In genomic region chr7:74656911-74657691, GRCh38 we compare ENCODE assay signal across 8 cellular contexts. TPM values are rescaled to one million over a fixed set of nuclear protein-coding genes. Genes with fewer than 3 reads are reported as not detected.
A peak's percentile ranks its signal among the peaks of the same experiment; 100 is the strongest.
DNase-seq lines count a peak whose midpoint lies in the region; ATAC-seq and TF ChIP-seq lines count a peak whose summit lies in the region.

No MANE protein-coding gene starts in this region.

- H3K36me3 Mint-ChIP-seq in GM23338 (ENCODE audit: low read depth), result peaks cover 30% of the 10 kb centered on the region
- H3K36me3 Mint-ChIP-seq in activated T-helper 17 cell treated with anti-CD3 and anti-CD28 coated beads, Interleukin-2, amount 50 U/mL, for 72 hours (ENCODE audit: low read depth), result peaks cover 48% of the 10 kb centered on the region
- H3K36me3 Mint-ChIP-seq in natural killer cell, result no peaks in the 10 kb centered on the region
- peaks cover 10 to 25% of the 10 kb centered on the region in 2 donors for H3K36me3 Mint-ChIP-seq in stimulated activated naive B cell treated with anti-CD40 and anti-IgM and Interleukin-4, amounts not matched to agents 10 μg/mL and 1 μg/mL and 100 μg/mL, for 72 hours

- H2AFZ ChIP-seq in GM23338, result 0 out of 2 replicates have a peak overlapping the region, but pooled peaks have one; percentile 61

- ATAC-seq in GM23338 (peak; percentile 76), natural killer cell (peak; percentile 72 to 86 (median 79))
- peak; percentile 84 for ATAC-seq in activated T-helper 17 cell treated with anti-CD3 and anti-CD28 coated beads, Interleukin-2, amount 50 U/mL, for 72 hours (replicated peaks)
- peak; percentile 76 to 79 for ATAC-seq in stimulated activated naive B cell treated with anti-CD40 and anti-IgM and Interleukin-4, amounts not matched to agents 10 μg/mL and 1 μg/mL and 100 μg/mL, for 72 hours (replicated peaks)

- H3K4me1 ChIP-seq in GM23338 (ENCODE audit: insufficient read depth), result peaks cover 35% of the 10 kb centered on the region

- peak; percentile 97 for DNase-seq in EL
- DNase-seq in GM23338 (ENCODE audit: low spot score), result peak; percentile 99
- peak; percentile 98 for DNase-seq in LHCN-M2 (ENCODE audit: low read depth)
- DNase-seq in RPMI7951 (ENCODE audit: low read depth), result peak; percentile 95
- peak; percentile 92 for DNase-seq in fibroblast of mammary gland (ENCODE audit: low read depth)
- peak; percentile 96 for DNase-seq in natural killer cell
- DNase-seq in stimulated activated naive B cell treated with anti-CD40 and anti-IgM and Interleukin-4, amounts not matched to agents 10 μg/mL and 1 μg/mL and 100 μg/mL, for 72 hours, result peak; percentile 97

- H3K79me2 ChIP-seq in GM23338 (replicated peaks; ENCODE audit: insufficient read depth), result peaks cover 32% of the 10 kb centered on the region

- H3K27ac ChIP-seq in GM23338 (ENCODE audit: low read depth), result peak overlapping the region; percentile 100

- H3K27me3 Mint-ChIP-seq in GM23338 (ENCODE audit: insufficient read depth, low read depth, poor library complexity), result peaks cover 33% of the 10 kb centered on the region
- no peaks in the 10 kb centered on the region for H3K27me3 Mint-ChIP-seq in activated T-helper 17 cell treated with anti-CD3 and anti-CD28 coated beads, Interleukin-2, amount 50 U/mL, for 72 hours
- no peaks in the 10 kb centered on the region for H3K27me3 Mint-ChIP-seq in natural killer cell (ENCODE audit: low read depth in 2 of 2)
- H3K27me3 Mint-ChIP-seq in stimulated activated naive B cell treated with anti-CD40 and anti-IgM and Interleukin-4, amounts not matched to agents 10 μg/mL and 1 μg/mL and 100 μg/mL, for 72 hours, result no peaks in the 10 kb centered on the region

- peak overlapping the region; percentile 98 for H3K27ac Mint-ChIP-seq in GM23338
- H3K27ac Mint-ChIP-seq in activated T-helper 17 cell treated with anti-CD3 and anti-CD28 coated beads, Interleukin-2, amount 50 U/mL, for 72 hours, result peak overlapping the region; percentile 96
- H3K27ac Mint-ChIP-seq in natural killer cell, result peak overlapping the region; percentile 87 to 89
- peak overlapping the region; percentile 98 for H3K27ac Mint-ChIP-seq in stimulated activated naive B cell treated with anti-CD40 and anti-IgM and Interleukin-4, amounts not matched to agents 10 μg/mL and 1 μg/mL and 100 μg/mL, for 72 hours

- H3K4me1 Mint-ChIP-seq in GM23338 (peaks cover 49% of the 10 kb centered on the region), natural killer cell (peaks cover 38 to 47% of the 10 kb centered on the region in 2 donors)
- peaks cover 35% of the 10 kb centered on the region for H3K4me1 Mint-ChIP-seq in activated T-helper 17 cell treated with anti-CD3 and anti-CD28 coated beads, Interleukin-2, amount 50 U/mL, for 72 hours
- H3K4me1 Mint-ChIP-seq in stimulated activated naive B cell treated with anti-CD40 and anti-IgM and Interleukin-4, amounts not matched to agents 10 μg/mL and 1 μg/mL and 100 μg/mL, for 72 hours, result peaks cover 27 to 55% of the 10 kb centered on the region in 2 donors

- H3K9me2 ChIP-seq in GM23338 (ENCODE audit: insufficient read depth), result no peaks in the 10 kb centered on the region

- no peaks in the 10 kb centered on the region for H3K36me3 ChIP-seq in GM23338 (ENCODE audit: insufficient read depth)

- H3K27me3 ChIP-seq in GM23338 (ENCODE audit: insufficient read depth), result no peaks in the 10 kb centered on the region

- H3K4me2 ChIP-seq in GM23338, result peak overlapping the region; percentile 87

- peak overlapping the region; percentile 75 for H3K4me3 ChIP-seq in GM23338
- peak overlapping the region; percentile 77 for H3K4me3 ChIP-seq in fibroblast of mammary gland (ENCODE audit: control insufficient read depth, low read depth, low read length)

- H3K4me3 Mint-ChIP-seq in GM23338 (peak overlapping the region; percentile 79), natural killer cell (peak overlapping the region; percentile 97)
- peak overlapping the region; percentile 87 for H3K4me3 Mint-ChIP-seq in activated T-helper 17 cell treated with anti-CD3 and anti-CD28 coated beads, Interleukin-2, amount 50 U/mL, for 72 hours
- H3K4me3 Mint-ChIP-seq in stimulated activated naive B cell treated with anti-CD40 and anti-IgM and Interleukin-4, amounts not matched to agents 10 μg/mL and 1 μg/mL and 100 μg/mL, for 72 hours, result peak overlapping the region; percentile 90 to 96

- peaks cover 23% of the 10 kb centered on the region for H3F3A ChIP-seq in GM23338 (replicated peaks; ENCODE audit: low read depth)

- H4K20me1 ChIP-seq in GM23338 (replicated peaks; ENCODE audit: insufficient read depth), result no peaks in the 10 kb centered on the region

- intact Hi-C loops in natural killer cell (cut with micrococcal nuclease), result no loop called here

- TF ChIP-seq CTCF in GM23338 (conservative IDR thresholded peaks at IDR 0.05; ENCODE audit: low read depth in 2 of 2), result no peak
- no peak for TF ChIP-seq CTCF in fibroblast of mammary gland (conservative IDR thresholded peaks at IDR 0.05; ENCODE audit: control insufficient read depth, insufficient read depth, low read depth, low read length)
- no peak for TF ChIP-seq CTCF in natural killer cell (IDR thresholded peaks at IDR 0.05)

- H3K9me3 Mint-ChIP-seq in GM23338 (peaks cover 10% of the 10 kb centered on the region), natural killer cell (no peaks in the 10 kb centered on the region)
- no peaks in the 10 kb centered on the region for H3K9me3 Mint-ChIP-seq in activated T-helper 17 cell treated with anti-CD3 and anti-CD28 coated beads, Interleukin-2, amount 50 U/mL, for 72 hours
- H3K9me3 Mint-ChIP-seq in stimulated activated naive B cell treated with anti-CD40 and anti-IgM and Interleukin-4, amounts not matched to agents 10 μg/mL and 1 μg/mL and 100 μg/mL, for 72 hours, result no peaks in the 10 kb centered on the region

TF ChIP-seq in GM23338, 12 proteins besides CTCF, POLR2A, EP300 and RAD21:
- no peak for TF ChIP-seq JUNB (IDR thresholded peaks at IDR 0.05; ENCODE audit: unreplicated experiment)
- TF ChIP-seq CREB1 (CRISPR knock-in tag; IDR thresholded peaks at IDR 0.05; ENCODE audit: low read depth), result peak; percentile 65; the same call in 1 of the 2 replicates
- TF ChIP-seq, protein P1, sequence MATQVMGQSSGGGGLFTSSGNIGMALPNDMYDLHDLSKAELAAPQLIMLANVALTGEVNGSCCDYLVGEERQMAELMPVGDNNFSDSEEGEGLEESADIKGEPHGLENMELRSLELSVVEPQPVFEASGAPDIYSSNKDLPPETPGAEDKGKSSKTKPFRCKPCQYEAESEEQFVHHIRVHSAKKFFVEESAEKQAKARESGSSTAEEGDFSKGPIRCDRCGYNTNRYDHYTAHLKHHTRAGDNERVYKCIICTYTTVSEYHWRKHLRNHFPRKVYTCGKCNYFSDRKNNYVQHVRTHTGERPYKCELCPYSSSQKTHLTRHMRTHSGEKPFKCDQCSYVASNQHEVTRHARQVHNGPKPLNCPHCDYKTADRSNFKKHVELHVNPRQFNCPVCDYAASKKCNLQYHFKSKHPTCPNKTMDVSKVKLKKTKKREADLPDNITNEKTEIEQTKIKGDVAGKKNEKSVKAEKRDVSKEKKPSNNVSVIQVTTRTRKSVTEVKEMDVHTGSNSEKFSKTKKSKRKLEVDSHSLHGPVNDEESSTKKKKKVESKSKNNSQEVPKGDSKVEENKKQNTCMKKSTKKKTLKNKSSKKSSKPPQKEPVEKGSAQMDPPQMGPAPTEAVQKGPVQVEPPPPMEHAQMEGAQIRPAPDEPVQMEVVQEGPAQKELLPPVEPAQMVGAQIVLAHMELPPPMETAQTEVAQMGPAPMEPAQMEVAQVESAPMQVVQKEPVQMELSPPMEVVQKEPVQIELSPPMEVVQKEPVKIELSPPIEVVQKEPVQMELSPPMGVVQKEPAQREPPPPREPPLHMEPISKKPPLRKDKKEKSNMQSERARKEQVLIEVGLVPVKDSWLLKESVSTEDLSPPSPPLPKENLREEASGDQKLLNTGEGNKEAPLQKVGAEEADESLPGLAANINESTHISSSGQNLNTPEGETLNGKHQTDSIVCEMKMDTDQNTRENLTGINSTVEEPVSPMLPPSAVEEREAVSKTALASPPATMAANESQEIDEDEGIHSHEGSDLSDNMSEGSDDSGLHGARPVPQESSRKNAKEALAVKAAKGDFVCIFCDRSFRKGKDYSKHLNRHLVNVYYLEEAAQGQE (IDR thresholded peaks at IDR 0.05; ENCODE audit: unreplicated experiment), result peak; percentile 16
- peak; percentile 77 for TF ChIP-seq POLR2AphosphoS5 (IDR thresholded peaks at IDR 0.05; ENCODE audit: low read depth)
- peak; percentile 85 for TF ChIP-seq ETS1 (IDR thresholded peaks at IDR 0.05)

RNA-seq across cellular contexts. Expression of gene GTF2I, which starts 0.4 kb away (rescaled TPM):
- total RNA-seq in GM23338 (2014; rRNA removed; shearing (Covaris generic)), result 219 and 242 TPM in 2 replicates
- 184 and 204 TPM in 2 replicates for polyA plus RNA-seq in GM23338 (2016; fragmentation: Nextera tagmentation; extraction: Ambion mirVana)
- total RNA-seq in LHCN-M2 (2014; rRNA removed) (144 and 180 TPM in 2 replicates), natural killer cell (100 to 1,000 TPM; 153 to 222 (median 188) TPM)
- 76.2 TPM for polyA plus RNA-seq in LHCN-M2 (2012)
- 94.8 and 99.7 TPM in 2 replicates for total RNA-seq in RPMI7951 (2014; rRNA removed; shearing (Covaris generic))
- total RNA-seq in activated T-helper 17 cell treated with anti-CD3 and anti-CD28 coated beads, Interleukin-2, amount 50 U/mL, for 72 hours, result 100 to 1,000 TPM; 133 to 143 TPM

Comparison
In these comparisons a context has a peak if more than half of its experiments do, and no peak if none do; other contexts are left out.
1. Peak in every context shown above with its lines: DNase-seq, ATAC-seq, H3K4me3 ChIP-seq and H3K27ac ChIP-seq.